8 cellular contexts compared by ENCODE assay signal in the genomic region with DNA sequence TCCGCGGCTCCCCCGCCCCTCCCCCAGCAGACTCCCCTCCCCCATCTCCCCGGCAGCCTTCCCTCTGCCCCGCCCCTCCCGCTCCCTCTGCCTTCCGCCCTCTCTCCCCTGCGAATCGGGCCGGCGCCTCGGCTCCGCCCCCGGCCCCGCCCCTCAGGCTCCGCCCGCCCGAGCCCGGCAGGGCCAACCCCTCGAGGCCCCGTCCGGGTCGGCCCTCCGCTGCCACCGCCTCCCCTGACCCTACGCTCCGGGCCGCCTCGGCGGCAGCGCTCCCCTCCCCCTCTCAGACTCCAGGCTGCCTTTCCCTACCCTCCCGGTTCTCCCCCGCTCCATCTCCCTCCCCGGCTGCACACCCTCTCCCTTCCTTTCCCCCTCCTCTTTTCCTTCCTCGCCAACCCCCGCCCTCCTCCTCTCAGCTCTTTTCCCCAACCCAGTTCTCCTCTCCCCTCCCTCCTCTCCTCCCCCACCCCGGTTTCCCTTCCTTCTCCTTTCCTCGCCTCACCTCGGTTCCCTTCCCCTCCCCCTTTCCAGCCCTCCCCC. TPM values are rescaled to one million over a fixed set of nuclear protein-coding genes. Genes with fewer than 3 reads are reported as not detected.
DNase-seq lines count a peak whose midpoint lies in the region; ATAC-seq, FAIRE-seq and TF ChIP-seq lines count a peak whose summit lies in the region.

No MANE protein-coding gene starts in this region.

- H3K27me3 ChIP-seq in hepatocyte, result peaks cover 28% of the 10 kb centered on the region
- H3K27me3 ChIP-seq in aorta (ENCODE audit: control insufficient read depth in 1 of 2, insufficient read depth in 2 of 2, low read length in 1 of 2), result no peaks in the 10 kb centered on the region

- H3K9me2 ChIP-seq in hepatocyte (replicated peaks; ENCODE audit: insufficient read depth), result no peaks in the 10 kb centered on the region

- no peak overlapping the region for H3K27ac Mint-ChIP-seq in T-helper 17 cell

- peaks cover 10% of the 10 kb centered on the region for H3K4me1 Mint-ChIP-seq in T-helper 17 cell

- peak; percentile 89 for FAIRE-seq in GM12892 (lab: Jason Lieb, UNC)

- TF ChIP-seq CTCF in hepatocyte (IDR thresholded peaks at IDR 0.05; ENCODE audit: poor library complexity), result no peak

- no peaks in the 10 kb centered on the region for H3K36me3 ChIP-seq in hepatocyte (replicated peaks; ENCODE audit: insufficient read depth, low read depth)
- no peaks in the 10 kb centered on the region for H3K36me3 ChIP-seq in aorta (ENCODE audit: control insufficient read depth in 1 of 2, insufficient read depth in 2 of 2, low read length in 1 of 2)

- TF ChIP-seq POLR2A in GM12892 (IDR thresholded peaks at IDR 0.05; ENCODE audit: low read depth, low read length), result no peak

- WGBS in hepatocyte (ENCODE audit: low lambda C conversion rate, missing lambda C conversion rate), result no CpG with 5 or more reads among the region's 39 CpGs
- 1 to 2% methylated on average over 17 to 39 of the region's 39 CpGs for WGBS in aorta, 2 donors

- H3K9me3 ChIP-seq in T-helper 17 cell (ENCODE audit: control insufficient read depth, low read length, poor library complexity, severe bottlenecking) (no peaks in the 10 kb centered on the region), hepatocyte (ENCODE audit: low read depth) (no peaks in the 10 kb centered on the region), aorta (ENCODE audit: control insufficient read depth, low read length) (no peaks in the 10 kb centered on the region)

- peak overlapping the region; percentile 46 for H2AFZ ChIP-seq in hepatocyte

- H3K27ac ChIP-seq in hepatocyte (peak overlapping the region; percentile 51), aorta (ENCODE audit: low read depth in 1 of 2, low read length in 2 of 2) (no peak overlapping the region)

- peaks cover 4% of the 10 kb centered on the region for H4K20me1 ChIP-seq in hepatocyte (ENCODE audit: insufficient read depth, poor library complexity, severe bottlenecking)

- DNase-seq in GM12892 (ENCODE audit: insufficient read length) (peak; percentile 94), NCI-H128 (lab: John Stamatoyannopoulos, UW; ENCODE audit: unreplicated experiment) (peak; percentile 63), T-helper 17 cell (peak; percentile 79 to 83 (median 83)), anterior cingulate cortex (lab: John Stamatoyannopoulos, UW) (peak in 57 of 58 donors; percentile 13 to 90 (median 79)), hepatocyte (ENCODE audit: low spot score) (peak; percentile 97), renal cortical epithelial cell (ENCODE audit: low read depth) (peak; percentile 77), aorta (peak; percentile 95 to 96)

- H3K4me1 ChIP-seq in hepatocyte (ENCODE audit: insufficient read depth), result peaks cover 16% of the 10 kb centered on the region
- no peaks in the 10 kb centered on the region for H3K4me1 ChIP-seq in aorta (ENCODE audit: control insufficient read depth in 1 of 2, insufficient read depth in 2 of 2, low read length in 2 of 2)

- peaks cover 3% of the 10 kb centered on the region for H3K36me3 Mint-ChIP-seq in T-helper 17 cell (ENCODE audit: low read depth)

- ATAC-seq in HG02678 (IDR thresholded peaks at IDR 0.05; ENCODE audit: unreplicated experiment), result peak; percentile 98
- ATAC-seq in T-helper 17 cell, result peak; percentile 94
- peak; percentile 95 for ATAC-seq in aorta (ENCODE audit: low FRiP score)

- H3K79me2 ChIP-seq in hepatocyte, result no peaks in the 10 kb centered on the region

- intact Hi-C loops in aorta (cut with DNase I), result loop anchor here (2.0 to 5.0 kb wide), 4 partner anchors 54 to 101 kb away; a partner anchor contains a TSS

- H3K4me2 ChIP-seq in hepatocyte, result peak overlapping the region; percentile 99

- H3K4me3 ChIP-seq in hepatocyte (peak overlapping the region; percentile 38), aorta (ENCODE audit: low read length in 2 of 2) (peak overlapping the region; percentile 56 to 71)

- no peaks in the 10 kb centered on the region for H3K27me3 Mint-ChIP-seq in T-helper 17 cell

- peak overlapping the region; percentile 88 for H3K4me3 Mint-ChIP-seq in T-helper 17 cell

RNA-seq across cellular contexts. Expression of a gene that starts 1.6 kb away (rescaled TPM):
- not detected for polyA plus RNA-seq in GM12892 (2012; ENCODE audit: missing spikeins)
- 1 to 10 TPM; 3.3 to 8.4 TPM for total RNA-seq in T-helper 17 cell
- total RNA-seq in hepatocyte, result 5.9 and 7.8 TPM in 2 replicates
- 15.6 and 21.9 TPM in 2 replicates for polyA plus RNA-seq in hepatocyte
- under 0.01 and 3.0 TPM in 2 replicates for total RNA-seq in renal cortical epithelial cell
- 10 to 100 TPM; 13.3 to 18.5 TPM for total RNA-seq in aorta
- polyA plus RNA-seq in aorta, result 1 to 10 TPM; 2.1 to 5.7 TPM
